Comparison of ENCODE assay signal across 1 cellular context in the genomic region with DNA sequence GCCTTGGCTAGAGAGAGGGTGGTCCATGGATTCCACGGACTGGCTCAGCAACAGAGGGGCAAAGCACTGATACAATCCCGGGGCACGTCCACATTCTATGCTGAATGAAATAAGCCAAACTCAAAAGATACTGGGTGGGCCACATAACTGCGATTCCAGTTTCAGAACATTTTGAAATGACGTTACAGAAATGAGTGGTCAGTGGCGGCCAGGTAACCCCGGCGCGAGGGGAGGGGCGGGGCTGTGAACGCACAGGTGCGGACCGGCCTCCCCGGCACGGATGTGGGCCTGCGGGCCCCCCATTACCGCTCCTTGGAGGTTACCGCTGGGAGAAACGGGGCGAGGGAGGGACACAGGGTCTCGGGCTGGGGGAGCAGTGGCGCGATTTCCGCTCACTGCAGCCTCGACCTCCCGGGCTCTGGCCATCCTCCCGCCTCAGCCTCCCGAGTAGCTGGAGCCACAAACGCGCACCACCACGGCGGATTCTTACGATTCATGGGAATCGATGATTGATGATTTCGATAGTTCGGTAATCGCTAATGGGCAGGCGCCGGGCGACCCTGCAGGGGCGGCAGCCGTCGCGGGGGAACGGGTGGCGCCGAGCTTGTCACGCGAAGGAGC.
TF ChIP-seq lines count a peak whose summit lies in the region.

No MANE protein-coding gene starts in this region.

TF ChIP-seq in GM12878, 131 proteins besides CTCF, POLR2A, EP300 and RAD21 (continued from another document):
- TF ChIP-seq, protein P1, sequence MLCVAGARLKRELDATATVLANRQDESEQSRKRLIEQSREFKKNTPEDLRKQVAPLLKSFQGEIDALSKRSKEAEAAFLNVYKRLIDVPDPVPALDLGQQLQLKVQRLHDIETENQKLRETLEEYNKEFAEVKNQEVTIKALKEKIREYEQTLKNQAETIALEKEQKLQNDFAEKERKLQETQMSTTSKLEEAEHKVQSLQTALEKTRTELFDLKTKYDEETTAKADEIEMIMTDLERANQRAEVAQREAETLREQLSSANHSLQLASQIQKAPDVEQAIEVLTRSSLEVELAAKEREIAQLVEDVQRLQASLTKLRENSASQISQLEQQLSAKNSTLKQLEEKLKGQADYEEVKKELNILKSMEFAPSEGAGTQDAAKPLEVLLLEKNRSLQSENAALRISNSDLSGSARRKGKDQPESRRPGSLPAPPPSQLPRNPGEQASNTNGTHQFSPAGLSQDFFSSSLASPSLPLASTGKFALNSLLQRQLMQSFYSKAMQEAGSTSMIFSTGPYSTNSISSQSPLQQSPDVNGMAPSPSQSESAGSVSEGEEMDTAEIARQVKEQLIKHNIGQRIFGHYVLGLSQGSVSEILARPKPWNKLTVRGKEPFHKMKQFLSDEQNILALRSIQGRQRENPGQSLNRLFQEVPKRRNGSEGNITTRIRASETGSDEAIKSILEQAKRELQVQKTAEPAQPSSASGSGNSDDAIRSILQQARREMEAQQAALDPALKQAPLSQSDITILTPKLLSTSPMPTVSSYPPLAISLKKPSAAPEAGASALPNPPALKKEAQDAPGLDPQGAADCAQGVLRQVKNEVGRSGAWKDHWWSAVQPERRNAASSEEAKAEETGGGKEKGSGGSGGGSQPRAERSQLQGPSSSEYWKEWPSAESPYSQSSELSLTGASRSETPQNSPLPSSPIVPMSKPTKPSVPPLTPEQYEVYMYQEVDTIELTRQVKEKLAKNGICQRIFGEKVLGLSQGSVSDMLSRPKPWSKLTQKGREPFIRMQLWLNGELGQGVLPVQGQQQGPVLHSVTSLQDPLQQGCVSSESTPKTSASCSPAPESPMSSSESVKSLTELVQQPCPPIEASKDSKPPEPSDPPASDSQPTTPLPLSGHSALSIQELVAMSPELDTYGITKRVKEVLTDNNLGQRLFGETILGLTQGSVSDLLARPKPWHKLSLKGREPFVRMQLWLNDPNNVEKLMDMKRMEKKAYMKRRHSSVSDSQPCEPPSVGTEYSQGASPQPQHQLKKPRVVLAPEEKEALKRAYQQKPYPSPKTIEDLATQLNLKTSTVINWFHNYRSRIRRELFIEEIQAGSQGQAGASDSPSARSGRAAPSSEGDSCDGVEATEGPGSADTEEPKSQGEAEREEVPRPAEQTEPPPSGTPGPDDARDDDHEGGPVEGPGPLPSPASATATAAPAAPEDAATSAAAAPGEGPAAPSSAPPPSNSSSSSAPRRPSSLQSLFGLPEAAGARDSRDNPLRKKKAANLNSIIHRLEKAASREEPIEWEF (IDR thresholded peaks at IDR 0.05; ENCODE audit: insufficient replicate concordance, low read depth, low read length) = peak; percentile 41
- TF ChIP-seq FOS (IDR thresholded peaks at IDR 0.05; ENCODE audit: borderline replicate concordance, extremely low read depth, insufficient read length) (no peak), SREBF2 (IDR thresholded peaks at IDR 0.05; ENCODE audit: low read length) (no peak), STAT3 (IDR thresholded peaks at IDR 0.05; ENCODE audit: low read depth, low read length) (no peak), TBL1XR1 (IDR thresholded peaks at IDR 0.05; ENCODE audit: low read depth, low read length) (no peak), MTA2 (IDR thresholded peaks at IDR 0.05; ENCODE audit: low read depth) (no peak), HDGF (IDR thresholded peaks at IDR 0.05) (no peak), RUNX3 (IDR thresholded peaks at IDR 0.05; ENCODE audit: low read length) (peak; percentile 26; the same call in 1 of the 2 replicates)
- TF ChIP-seq, protein P2, sequence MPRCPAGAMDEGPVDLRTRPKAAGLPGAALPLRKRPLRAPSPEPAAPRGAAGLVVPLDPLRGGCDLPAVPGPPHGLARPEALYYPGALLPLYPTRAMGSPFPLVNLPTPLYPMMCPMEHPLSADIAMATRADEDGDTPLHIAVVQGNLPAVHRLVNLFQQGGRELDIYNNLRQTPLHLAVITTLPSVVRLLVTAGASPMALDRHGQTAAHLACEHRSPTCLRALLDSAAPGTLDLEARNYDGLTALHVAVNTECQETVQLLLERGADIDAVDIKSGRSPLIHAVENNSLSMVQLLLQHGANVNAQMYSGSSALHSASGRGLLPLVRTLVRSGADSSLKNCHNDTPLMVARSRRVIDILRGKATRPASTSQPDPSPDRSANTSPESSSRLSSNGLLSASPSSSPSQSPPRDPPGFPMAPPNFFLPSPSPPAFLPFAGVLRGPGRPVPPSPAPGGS (IDR thresholded peaks at IDR 0.05; ENCODE audit: borderline replicate concordance, insufficient read depth, low read depth, low read length, poor library complexity, severe bottlenecking) = no peak
